Comparison of ENCODE assay signal across 20 cellular contexts in genomic region chr3:182243625-182244024, GRCh38.
"Had no signal": no experiment of that assay in that cellular context is flagged by ENCODE, and none has a peak within 500 bp of the region (broad histone marks: within the 10 kb centered on the region; RNA-seq: fewer than 3 reads in every experiment).

No MANE protein-coding gene starts in this region.

- H3K4me3 Mint-ChIP-seq: activated naive CD4-positive, alpha-beta T cell treated with anti-CD3 and anti-CD28 coated beads, Interleukin-2, amount 50 U/mL, for 24 hours; activated T-cell treated with anti-CD3 and anti-CD28 coated beads, Interleukin-2, amount 50 U/mL, for 24 hours; activated T-helper 17 cell treated with anti-CD3 and anti-CD28 coated beads, Interleukin-2, amount 50 U/mL, for 72 hours; effector memory CD8-positive, alpha-beta T cell; natural killer cell; T-helper 2 cell treated with Interferon-gamma antibody and Interleukin-4, amounts not matched to agents 5 μg/mL and 100 μg/mL, for 36 hours had no signal

- H3K4me1 ChIP-seq: colonic mucosa, lower lobe of right lung, spleen, transverse colon had no signal

- H3K9me3 Mint-ChIP-seq: activated naive CD4-positive, alpha-beta T cell treated with anti-CD3 and anti-CD28 coated beads, Interleukin-2, amount 50 U/mL, for 24 hours; activated T-cell treated with anti-CD3 and anti-CD28 coated beads, Interleukin-2, amount 50 U/mL, for 24 hours; activated T-helper 17 cell treated with anti-CD3 and anti-CD28 coated beads, Interleukin-2, amount 50 U/mL, for 72 hours; T-helper 2 cell treated with Interferon-gamma antibody and Interleukin-4, amounts not matched to agents 5 μg/mL and 100 μg/mL, for 36 hours had no signal

- H3K4me1 Mint-ChIP-seq: activated naive CD4-positive, alpha-beta T cell treated with anti-CD3 and anti-CD28 coated beads, Interleukin-2, amount 50 U/mL, for 24 hours; activated T-helper 17 cell treated with anti-CD3 and anti-CD28 coated beads, Interleukin-2, amount 50 U/mL, for 72 hours; natural killer cell had no signal

- H3K9me3 ChIP-seq: colonic mucosa, gastroesophageal sphincter, lower lobe of right lung, spleen, testis, transverse colon had no signal

- H3K36me3 ChIP-seq: colonic mucosa, gastroesophageal sphincter, lower lobe of right lung, spleen, transverse colon had no signal

- H3K27me3 Mint-ChIP-seq: activated naive CD4-positive, alpha-beta T cell treated with anti-CD3 and anti-CD28 coated beads, Interleukin-2, amount 50 U/mL, for 24 hours; activated T-cell treated with anti-CD3 and anti-CD28 coated beads, Interleukin-2, amount 50 U/mL, for 24 hours; effector memory CD8-positive, alpha-beta T cell had no signal

- H3K27ac Mint-ChIP-seq: activated naive CD4-positive, alpha-beta T cell treated with anti-CD3 and anti-CD28 coated beads, Interleukin-2, amount 50 U/mL, for 24 hours; activated T-cell treated with anti-CD3 and anti-CD28 coated beads, Interleukin-2, amount 50 U/mL, for 24 hours; activated T-helper 17 cell treated with anti-CD3 and anti-CD28 coated beads, Interleukin-2, amount 50 U/mL, for 72 hours; effector memory CD8-positive, alpha-beta T cell; natural killer cell; T-helper 2 cell treated with Interferon-gamma antibody and Interleukin-4, amounts not matched to agents 5 μg/mL and 100 μg/mL, for 36 hours had no signal

- H3K4me3 ChIP-seq: colonic mucosa, gastroesophageal sphincter, lower lobe of right lung, spleen, testis, transverse colon had no signal

- H3K36me3 Mint-ChIP-seq: activated naive CD4-positive, alpha-beta T cell treated with anti-CD3 and anti-CD28 coated beads, Interleukin-2, amount 50 U/mL, for 24 hours; natural killer cell had no signal

- H3K27me3 ChIP-seq: colonic mucosa, gastroesophageal sphincter, spleen, testis, transverse colon had no signal

- DNase-seq: activated CD4-positive, alpha-beta T cell treated with anti-CD3 and anti-CD28 coated beads for 4 hours; activated CD4-positive, alpha-beta T cell treated with anti-CD3 and anti-CD28 coated beads, Interleukin-2, amount 50 U/mL, for 48 hours; activated CD8-positive, alpha-beta memory T cell treated with anti-CD3 and anti-CD28 coated beads, Interleukin-2, amount 50 U/mL, for 4 hours; activated gamma-delta T cell treated with Interleukin-2 at 50 U/mL for 16 hours; activated T-cell treated with anti-CD3 and anti-CD28 coated beads, Interleukin-2, amount 50 U/mL, for 24 hours; colonic mucosa; effector memory CD8-positive, alpha-beta T cell; kidney; lower lobe of right lung; natural killer cell; right cardiac atrium; spleen; stimulated activated naive CD4-positive, alpha-beta T cell; T-helper 1 cell; testis; transverse colon had no signal

- H3K27ac ChIP-seq: colonic mucosa, lower lobe of right lung, spleen, testis, transverse colon had no signal
